19 cellular contexts compared by ENCODE assay signal in genomic region chr14:100118377-100119011, GRCh38. TPM values are rescaled to one million over a fixed set of nuclear protein-coding genes. Genes with fewer than 3 reads are reported as not detected.
DNase-seq lines count a peak whose midpoint lies in the region; ATAC-seq and TF ChIP-seq lines count a peak whose summit lies in the region.
"Had no signal": no experiment of that assay in that cellular context is flagged by ENCODE, and none has a peak within 500 bp of the region (broad histone marks: within the 10 kb centered on the region; RNA-seq: fewer than 3 reads in every experiment).

No MANE protein-coding gene starts in this region.

- peak overlapping the region; percentile 3 for H3K27ac Mint-ChIP-seq in T-helper 2 cell treated with Interferon-gamma antibody and Interleukin-4, amounts not matched to agents 5 μg/mL and 100 μg/mL, for 36 hours
- peak overlapping the region; percentile 55 for H3K27ac Mint-ChIP-seq in CD8-positive, alpha-beta T cell
- peak overlapping the region; percentile 80 to 96 for H3K27ac Mint-ChIP-seq in activated naive CD4-positive, alpha-beta T cell treated with anti-CD3 and anti-CD28 coated beads, Interleukin-2, amount 50 U/mL, for 72 hours
- H3K27ac Mint-ChIP-seq in naive thymus-derived CD8-positive, alpha-beta T cell = peak overlapping the region; percentile 43 to 92 (median 79)

- H3K9me3 ChIP-seq in CD8-positive, alpha-beta T cell (ENCODE audit: low read length) = no peaks in the 10 kb centered on the region
- H3K9me3 ChIP-seq: BLaER1, esophagus muscularis mucosa, spleen, transverse colon had no signal

- ATAC-seq in CD8-positive, alpha-beta T cell = no peak
- ATAC-seq in activated naive CD4-positive, alpha-beta T cell treated with anti-CD3 and anti-CD28 coated beads, Interleukin-2, amount 50 U/mL, for 72 hours = peak; percentile 22 to 35
- peak in 1 of 2 donors; percentile 14 for ATAC-seq in naive thymus-derived CD8-positive, alpha-beta T cell
- no peak for ATAC-seq in GM18861 (IDR thresholded peaks at IDR 0.05; ENCODE audit: unreplicated experiment)

- H3K9me3 Mint-ChIP-seq in T-helper 2 cell treated with Interferon-gamma antibody and Interleukin-4, amounts not matched to agents 5 μg/mL and 100 μg/mL, for 36 hours = no peaks in the 10 kb centered on the region
- no peaks in the 10 kb centered on the region for H3K9me3 Mint-ChIP-seq in CD8-positive, alpha-beta T cell
- no peaks in the 10 kb centered on the region for H3K9me3 Mint-ChIP-seq in activated naive CD4-positive, alpha-beta T cell treated with anti-CD3 and anti-CD28 coated beads, Interleukin-2, amount 50 U/mL, for 72 hours
- H3K9me3 Mint-ChIP-seq in naive thymus-derived CD8-positive, alpha-beta T cell = no peaks in the 10 kb centered on the region
- H3K9me3 Mint-ChIP-seq: nephron progenitor cell had no signal

- CTCF ChIA-PET in CD8-positive, alpha-beta T cell (lab: Charles Lee) = interaction anchor here (1.0 to 31.7 kb wide), 5 partner anchors 9 to 136 kb away, joined by 3 to 1143 read pairs (median 3); partner anchors contain the start of gene EVL

- H3K4me3 ChIP-seq in CD8-positive, alpha-beta T cell (ENCODE audit: low read depth, low read length) = no peak overlapping the region
- H3K4me3 ChIP-seq: BLaER1, esophagus muscularis mucosa, spleen, transverse colon had no signal

- no peaks in the 10 kb centered on the region for H3K27me3 ChIP-seq in CD8-positive, alpha-beta T cell (ENCODE audit: insufficient read depth, low read length)
- H3K27me3 ChIP-seq: BLaER1, esophagus muscularis mucosa, spleen, transverse colon had no signal

- H3K27ac ChIP-seq in CD8-positive, alpha-beta T cell (ENCODE audit: low read depth, low read length) = no peak overlapping the region
- H3K27ac ChIP-seq: BLaER1, esophagus muscularis mucosa, transverse colon had no signal

- POLR2A ChIA-PET in CD8-positive, alpha-beta T cell (lab: Charles Lee) = interaction anchor here (1.7 to 34.9 kb wide), 2 partner anchors 10 to 44 kb away, joined by 3 to 700 read pairs; partner anchors contain the start of gene EVL
- POLR2A ChIA-PET in naive thymus-derived CD8-positive, alpha-beta T cell (lab: Charles Lee) = interaction anchor here (0.9 to 59.1 kb wide), 4 partner anchors 7 to 44 kb away, joined by 3 to 2215 read pairs (median 5); partner anchors contain the start of gene EVL

- peaks cover 91% of the 10 kb centered on the region for H3K36me3 ChIP-seq in CD8-positive, alpha-beta T cell (ENCODE audit: insufficient read depth, low read length)
- H3K36me3 ChIP-seq: transverse colon had no signal

- peaks cover 66% of the 10 kb centered on the region for H3K36me3 Mint-ChIP-seq in T-helper 2 cell treated with Interferon-gamma antibody and Interleukin-4, amounts not matched to agents 5 μg/mL and 100 μg/mL, for 36 hours (ENCODE audit: low read depth)
- peaks cover 88% of the 10 kb centered on the region for H3K36me3 Mint-ChIP-seq in CD8-positive, alpha-beta T cell
- peaks cover 5 to 7% of the 10 kb centered on the region in 2 donors for H3K36me3 Mint-ChIP-seq in activated naive CD4-positive, alpha-beta T cell treated with anti-CD3 and anti-CD28 coated beads, Interleukin-2, amount 50 U/mL, for 72 hours
- peaks cover 0 to 81% (median 6%) of the 10 kb centered on the region in 3 donors for H3K36me3 Mint-ChIP-seq in naive thymus-derived CD8-positive, alpha-beta T cell

- no peaks in the 10 kb centered on the region for H3K27me3 Mint-ChIP-seq in T-helper 2 cell treated with Interferon-gamma antibody and Interleukin-4, amounts not matched to agents 5 μg/mL and 100 μg/mL, for 36 hours (ENCODE audit: low read depth)
- H3K27me3 Mint-ChIP-seq in CD8-positive, alpha-beta T cell (ENCODE audit: low read depth) = no peaks in the 10 kb centered on the region
- no peaks in the 10 kb centered on the region for H3K27me3 Mint-ChIP-seq in naive thymus-derived CD8-positive, alpha-beta T cell

- intact Hi-C loops in CD8-positive, alpha-beta T cell (cut with DNase I, micrococcal nuclease) = no loop called here

- H3K4me3 Mint-ChIP-seq in T-helper 2 cell treated with Interferon-gamma antibody and Interleukin-4, amounts not matched to agents 5 μg/mL and 100 μg/mL, for 36 hours = no peak overlapping the region
- no peak overlapping the region for H3K4me3 Mint-ChIP-seq in CD8-positive, alpha-beta T cell
- no peak overlapping the region for H3K4me3 Mint-ChIP-seq in naive thymus-derived CD8-positive, alpha-beta T cell
- H3K4me3 Mint-ChIP-seq: nephron progenitor cell had no signal

- no peak for DNase-seq in T-helper 2 cell treated with Interferon-gamma antibody and Interleukin-4, amounts not matched to agents 5 μg/mL and 100 μg/mL, for 36 hours (ENCODE audit: low spot score)
- DNase-seq in T-helper 2 cell (no peak), NCI-H2081 (lab: John Stamatoyannopoulos, UW) (no peak), GDM1 (lab: John Stamatoyannopoulos, UW) (no peak)
- DNase-seq in CD8-positive, alpha-beta T cell = peak in 1 of 7 experiments; percentile 14
- no peak for DNase-seq in activated naive CD4-positive, alpha-beta T cell treated with anti-CD3 and anti-CD28 coated beads, Interleukin-2, amount 50 U/mL, for 72 hours (ENCODE audit: low spot score in 2 of 2)
- no peak for DNase-seq in naive thymus-derived CD8-positive, alpha-beta T cell
- DNase-seq: Karpas-422, NCI-H1417 treated with DMSO at 0.1 percent for 48 hours, NCI-H82, nephron progenitor cell had no signal

- H3K4me1 Mint-ChIP-seq in T-helper 2 cell treated with Interferon-gamma antibody and Interleukin-4, amounts not matched to agents 5 μg/mL and 100 μg/mL, for 36 hours (ENCODE audit: low read depth) = peaks cover 6% of the 10 kb centered on the region
- peaks cover 33% of the 10 kb centered on the region for H3K4me1 Mint-ChIP-seq in CD8-positive, alpha-beta T cell (ENCODE audit: low read depth)
- peaks cover 23 to 50% (median 35%) of the 10 kb centered on the region in 4 donors for H3K4me1 Mint-ChIP-seq in naive thymus-derived CD8-positive, alpha-beta T cell

- TF ChIP-seq CTCF in CD8-positive, alpha-beta T cell (IDR thresholded peaks at IDR 0.05) = no peak

- peaks cover 11% of the 10 kb centered on the region for H3K4me1 ChIP-seq in CD8-positive, alpha-beta T cell (ENCODE audit: insufficient read depth, low read length)
- H3K4me1 ChIP-seq: BLaER1, esophagus muscularis mucosa had no signal

RNA-seq across cellular contexts. Expression of gene DEGS2, which starts 41.0 kb away (rescaled TPM):
- total RNA-seq in CD8-positive, alpha-beta T cell = under 1 TPM; 0.22 to 0.60 TPM
- 1 to 10 TPM; 1.4 to 3.2 TPM for total RNA-seq in activated naive CD4-positive, alpha-beta T cell treated with anti-CD3 and anti-CD28 coated beads, Interleukin-2, amount 50 U/mL, for 72 hours
- total RNA-seq in naive thymus-derived CD8-positive, alpha-beta T cell = under 1 TPM in 1 of 2 experiments, not detected in 1; 0.49 TPM
- 1 to 10 TPM in 2 of 3 donors, under 1 TPM in 1; 0.39 to 1.1 (median 1.0) TPM for polyA plus RNA-seq in naive thymus-derived CD8-positive, alpha-beta T cell
- total RNA-seq: A172, cardiac septum, RPMI7951 had no signal

RNA-seq across cellular contexts. Expression of gene EVL, which starts 53.3 kb away (rescaled TPM):
- total RNA-seq in CD8-positive, alpha-beta T cell = 100 to 1,000 TPM; 573 to 578 TPM
- 100 to 1,000 TPM; 342 to 426 TPM for total RNA-seq in activated naive CD4-positive, alpha-beta T cell treated with anti-CD3 and anti-CD28 coated beads, Interleukin-2, amount 50 U/mL, for 72 hours
- 1,000 to 10,000 TPM; 1,491 to 1,493 TPM for total RNA-seq in naive thymus-derived CD8-positive, alpha-beta T cell
- 100 to 1,000 TPM; 111 to 153 (median 148) TPM for polyA plus RNA-seq in naive thymus-derived CD8-positive, alpha-beta T cell

Comparison
In these comparisons a context has a peak if more than half of its experiments do, and no peak if none do; other contexts are left out.
1. H3K27ac Mint-ChIP-seq: peak in every context shown above with its lines; median percentile 88 in activated naive CD4-positive, alpha-beta T cell treated with anti-CD3 and anti-CD28 coated beads, Interleukin-2, amount 50 U/mL, for 72 hours; 79 in naive thymus-derived CD8-positive, alpha-beta T cell; 55 in CD8-positive, alpha-beta T cell; 3 in T-helper 2 cell treated with Interferon-gamma antibody and Interleukin-4, amounts not matched to agents 5 μg/mL and 100 μg/mL, for 36 hours.
2. ATAC-seq: peak in activated naive CD4-positive, alpha-beta T cell treated with anti-CD3 and anti-CD28 coated beads, Interleukin-2, amount 50 U/mL, for 72 hours (2 of 2); none in CD8-positive, alpha-beta T cell (single experiment) and GM18861 (single experiment).